Comparison of ENCODE assay signal across 24 cellular contexts in the genomic region with DNA sequence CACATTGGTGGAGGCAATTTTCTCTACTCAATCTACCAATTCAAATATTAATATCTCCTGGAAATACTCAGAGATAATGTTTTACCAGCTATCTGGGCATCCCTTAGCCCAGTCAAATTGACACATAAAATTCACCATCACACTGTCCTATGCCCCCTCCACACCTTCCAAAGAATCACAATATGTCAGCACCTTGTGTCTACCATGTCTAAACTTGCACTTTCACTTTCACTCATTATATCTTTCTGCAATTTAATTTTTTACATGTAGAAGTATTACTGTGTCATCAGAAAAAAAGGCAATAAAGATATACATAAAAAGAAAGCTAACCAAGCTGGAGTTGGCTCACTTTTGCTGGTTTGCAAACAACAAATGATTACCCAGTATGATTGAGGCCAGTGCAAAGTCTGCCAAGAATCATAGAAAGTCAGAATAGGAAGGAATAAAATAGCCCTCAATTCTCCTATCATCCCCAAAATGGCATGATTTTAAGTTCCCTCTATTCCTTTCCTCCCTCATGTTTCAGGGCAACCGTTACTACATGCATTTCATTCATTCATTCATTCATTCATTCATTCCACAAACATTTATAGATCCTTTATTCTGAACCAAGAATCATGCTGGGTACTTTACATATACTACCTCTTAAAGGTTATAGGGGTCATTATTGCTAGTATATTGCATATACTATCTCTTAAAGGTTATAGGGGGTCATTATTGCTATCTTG. TPM values are rescaled to one million over a fixed set of nuclear protein-coding genes. Genes with fewer than 3 reads are reported as not detected.
A peak's percentile ranks its signal among the peaks of the same experiment; 100 is the strongest.
DNase-seq lines count a peak whose midpoint lies in the region; ATAC-seq, FAIRE-seq and TF ChIP-seq lines count a peak whose summit lies in the region.
"Had no signal": no experiment of that assay in that cellular context is flagged by ENCODE, and none has a peak within 500 bp of the region (broad histone marks: within the 10 kb centered on the region; RNA-seq: fewer than 3 reads in every experiment).

No MANE protein-coding gene starts in this region.

- TF ChIP-seq POLR2A in K562 (conservative IDR thresholded peaks at IDR 0.05): no peak

- no peaks in the 10 kb centered on the region for H3K9me3 Mint-ChIP-seq in activated CD8-positive, alpha-beta T cell treated with anti-CD3 and anti-CD28 coated beads for 36 hours
- no peaks in the 10 kb centered on the region for H3K9me3 Mint-ChIP-seq in activated CD8-positive, alpha-beta T cell treated with anti-CD3 and anti-CD28 coated beads, Interleukin-2, amount 10 ng/mL, durations not matched to agents 7 days and 5 days (ENCODE audit: insufficient read depth)
- H3K9me3 Mint-ChIP-seq in osteocyte (ENCODE audit: unreplicated experiment): no peaks in the 10 kb centered on the region
- peaks cover 0 to 2% of the 10 kb centered on the region in 2 donors for H3K9me3 Mint-ChIP-seq in stimulated activated naive B cell treated with anti-CD40 and anti-IgM and Interleukin-4, amounts not matched to agents 10 μg/mL and 1 μg/mL and 100 μg/mL, for 72 hours
- H3K9me3 Mint-ChIP-seq: CD8-positive, alpha-beta memory T cell; HFFc6 had no signal

- H2AFZ ChIP-seq in DND-41 (ENCODE audit: low read depth, low read length) (no peak overlapping the region), K562 (ENCODE audit: low read depth, low read length) (no peak overlapping the region; the same call in 1 of the 2 replicates)

- H3K9ac ChIP-seq in DND-41 (ENCODE audit: low read depth, low read length) (no peak overlapping the region), K562 (ENCODE audit: insufficient read depth in 1 of 2, low read depth in 2 of 2, low read length in 2 of 2) (no peak overlapping the region)
- H3K9ac ChIP-seq: SK-N-SH had no signal

- BruUV-seq in K562 (replicated peaks; lab: Mats Ljungman, UMichigan): no TSS peak

- H3K27me3 ChIP-seq in DND-41 (ENCODE audit: insufficient read depth, low read length, poor library complexity) (peaks cover 43% of the 10 kb centered on the region), K562 (ENCODE audit: control insufficient read depth in 2 of 2, insufficient read depth in 2 of 2, low read length in 2 of 2) (no peaks in the 10 kb centered on the region)

- no peak for TF ChIP-seq RAD21 in K562 (CRISPR knock-in tag; conservative IDR thresholded peaks at IDR 0.05 in 1 of 2, IDR thresholded peaks at IDR 0.05 in 1 of 2)

- peaks cover 18% of the 10 kb centered on the region for H3K4me1 ChIP-seq in DND-41 (ENCODE audit: insufficient read depth, low read length)
- peaks cover 13 to 23% of the 10 kb centered on the region in 2 experiments; a peak in 4 of 5 replicates for H3K4me1 ChIP-seq in K562 (replicated peaks in 1 of 2; ENCODE audit: control insufficient read depth in 2 of 2, insufficient read depth in 2 of 2, low read length in 2 of 2)

- ATAC-seq in activated CD8-positive, alpha-beta T cell treated with anti-CD3 and anti-CD28 coated beads for 36 hours: peak; percentile 41
- ATAC-seq in activated CD8-positive, alpha-beta T cell treated with anti-CD3 and anti-CD28 coated beads, Interleukin-2, amount 10 ng/mL, durations not matched to agents 7 days and 5 days: no peak
- ATAC-seq in DND-41 (ENCODE audit: insufficient read depth, low read depth) (no peak), K562 (no peak), HG02852 (IDR thresholded peaks at IDR 0.05; ENCODE audit: unreplicated experiment) (no peak)
- ATAC-seq in stimulated activated naive B cell treated with anti-CD40 and anti-IgM and Interleukin-4, amounts not matched to agents 10 μg/mL and 1 μg/mL and 100 μg/mL, for 72 hours (replicated peaks): no peak
- ATAC-seq: PC-3 had no signal

- H3K9me3 ChIP-seq in DND-41 (ENCODE audit: insufficient read depth, low read length, severe bottlenecking) (no peaks in the 10 kb centered on the region), K562 (replicated peaks; ENCODE audit: control insufficient read depth, insufficient read depth, low read depth, low read length) (no peaks in the 10 kb centered on the region)
- H3K9me3 ChIP-seq: SK-N-SH had no signal

- in situ Hi-C loops in K562 (cut with MboI): no loop called here

- H3K9me1 ChIP-seq in K562 (ENCODE audit: control insufficient read depth, insufficient read depth, low read length): no peaks in the 10 kb centered on the region

- H3K79me2 ChIP-seq in DND-41 (ENCODE audit: insufficient read depth, low read length) (no peaks in the 10 kb centered on the region), K562 (ENCODE audit: control insufficient read depth, insufficient read depth, low read length) (no peaks in the 10 kb centered on the region)

- H3K27ac ChIP-seq in DND-41 (ENCODE audit: low read length) (no peak overlapping the region), K562 (ENCODE audit: extremely low read depth, low read depth, low read length) (no peak overlapping the region)

- no peak overlapping the region for H3K4me3 ChIP-seq in DND-41 (ENCODE audit: low read depth in 1 of 2, low read length in 2 of 2)
- H3K4me3 ChIP-seq in K562: no peak overlapping the region

- intact Hi-C loops in activated CD8-positive, alpha-beta T cell treated with anti-CD3 and anti-CD28 coated beads for 36 hours (cut with micrococcal nuclease): no loop called here
- intact Hi-C loops in K562 (cut with micrococcal nuclease): no loop called here

- POLR2A ChIA-PET in activated CD8-positive, alpha-beta T cell treated with anti-CD3 and anti-CD28 coated beads for 36 hours (lab: Charles Lee): interaction anchor here (1.4 to 2.1 kb wide), 4 partner anchors 58 to 75 kb away, joined by 3 to 7 read pairs (median 4); no protein-coding TSS in a partner anchor
- POLR2A ChIA-PET in activated CD8-positive, alpha-beta T cell treated with anti-CD3 and anti-CD28 coated beads, Interleukin-2, amount 10 ng/mL, durations not matched to agents 7 days and 5 days (lab: Charles Lee): no interaction called here
- POLR2A ChIA-PET in K562 (lab: Yijun Ruan, JAX): interaction anchor here (0.7 to 1.8 kb wide), 4 partner anchors 10 to 72 kb away, joined by 3 to 6 read pairs (median 3); no protein-coding TSS in a partner anchor

- no peak for FAIRE-seq in K562 (lab: Jason Lieb, UNC)
- FAIRE-seq in GM19239 (lab: Jason Lieb, UNC): no peak
- FAIRE-seq: A204.1 had no signal

- peaks cover 21% of the 10 kb centered on the region for H3K4me1 Mint-ChIP-seq in activated CD8-positive, alpha-beta T cell treated with anti-CD3 and anti-CD28 coated beads for 36 hours (ENCODE audit: low read depth)
- peaks cover 26% of the 10 kb centered on the region for H3K4me1 Mint-ChIP-seq in activated CD8-positive, alpha-beta T cell treated with anti-CD3 and anti-CD28 coated beads, Interleukin-2, amount 10 ng/mL, durations not matched to agents 7 days and 5 days (ENCODE audit: low read depth)
- H3K4me1 Mint-ChIP-seq in osteocyte (ENCODE audit: unreplicated experiment): peaks cover 39% of the 10 kb centered on the region
- H3K4me1 Mint-ChIP-seq in stimulated activated naive B cell treated with anti-CD40 and anti-IgM and Interleukin-4, amounts not matched to agents 10 μg/mL and 1 μg/mL and 100 μg/mL, for 72 hours: peaks cover 17 to 41% of the 10 kb centered on the region in 2 donors

- no peaks in the 10 kb centered on the region for H3K36me3 ChIP-seq in DND-41 (ENCODE audit: insufficient read depth, low read length)
- H3K36me3 ChIP-seq in K562 (ENCODE audit: control insufficient read depth, insufficient read depth, low read length): no peaks in the 10 kb centered on the region

- no peak for TF ChIP-seq CTCF in activated CD8-positive, alpha-beta T cell treated with anti-CD3 and anti-CD28 coated beads for 36 hours (IDR thresholded peaks at IDR 0.05)
- TF ChIP-seq CTCF in DND-41 (IDR thresholded peaks at IDR 0.05; ENCODE audit: borderline replicate concordance, extremely low read depth, low read length, poor library complexity, severe bottlenecking) (no peak), K562 (IDR thresholded peaks at IDR 0.05 in 2 of 3, conservative IDR thresholded peaks at IDR 0.05 in 1 of 3; ENCODE audit: insufficient read depth in 2 of 3, low read depth in 1 of 3, low read length in 3 of 3) (no peak), osteocyte (IDR thresholded peaks at IDR 0.05) (no peak)

- no peak overlapping the region for H3K4me3 Mint-ChIP-seq in activated CD8-positive, alpha-beta T cell treated with anti-CD3 and anti-CD28 coated beads for 36 hours
- H3K4me3 Mint-ChIP-seq in activated CD8-positive, alpha-beta T cell treated with anti-CD3 and anti-CD28 coated beads, Interleukin-2, amount 10 ng/mL, durations not matched to agents 7 days and 5 days: no peak overlapping the region
- H3K4me3 Mint-ChIP-seq in osteocyte (ENCODE audit: unreplicated experiment): no peak overlapping the region
- H3K4me3 Mint-ChIP-seq in stimulated activated naive B cell treated with anti-CD40 and anti-IgM and Interleukin-4, amounts not matched to agents 10 μg/mL and 1 μg/mL and 100 μg/mL, for 72 hours: no peak overlapping the region
- H3K4me3 Mint-ChIP-seq: HFFc6 had no signal

- no peak overlapping the region for H3K27ac Mint-ChIP-seq in activated CD8-positive, alpha-beta T cell treated with anti-CD3 and anti-CD28 coated beads for 36 hours
- no peak overlapping the region for H3K27ac Mint-ChIP-seq in activated CD8-positive, alpha-beta T cell treated with anti-CD3 and anti-CD28 coated beads, Interleukin-2, amount 10 ng/mL, durations not matched to agents 7 days and 5 days
- H3K27ac Mint-ChIP-seq in osteocyte (ENCODE audit: unreplicated experiment): peak overlapping the region; percentile 5
- no peak overlapping the region for H3K27ac Mint-ChIP-seq in stimulated activated naive B cell treated with anti-CD40 and anti-IgM and Interleukin-4, amounts not matched to agents 10 μg/mL and 1 μg/mL and 100 μg/mL, for 72 hours
- H3K27ac Mint-ChIP-seq: HFFc6 had no signal

- TF ChIP-seq EP300 in K562 (IDR thresholded peaks at IDR 0.05; ENCODE audit: low read length): no peak

- H3K36me3 Mint-ChIP-seq in activated CD8-positive, alpha-beta T cell treated with anti-CD3 and anti-CD28 coated beads for 36 hours (ENCODE audit: low read depth): no peaks in the 10 kb centered on the region
- H3K36me3 Mint-ChIP-seq in activated CD8-positive, alpha-beta T cell treated with anti-CD3 and anti-CD28 coated beads, Interleukin-2, amount 10 ng/mL, durations not matched to agents 7 days and 5 days (ENCODE audit: low read depth): no peaks in the 10 kb centered on the region
- no peaks in the 10 kb centered on the region for H3K36me3 Mint-ChIP-seq in osteocyte (ENCODE audit: unreplicated experiment)
- H3K36me3 Mint-ChIP-seq in stimulated activated naive B cell treated with anti-CD40 and anti-IgM and Interleukin-4, amounts not matched to agents 10 μg/mL and 1 μg/mL and 100 μg/mL, for 72 hours: no peaks in the 10 kb centered on the region
- H3K36me3 Mint-ChIP-seq: CD8-positive, alpha-beta memory T cell had no signal

- no peak for DNase-seq in activated CD8-positive, alpha-beta T cell treated with anti-CD3 and anti-CD28 coated beads for 36 hours
- no peak for DNase-seq in activated CD8-positive, alpha-beta T cell treated with anti-CD3 and anti-CD28 coated beads, Interleukin-2, amount 10 ng/mL, durations not matched to agents 7 days and 5 days
- no peak for DNase-seq in DND-41
- DNase-seq in K562 (ENCODE audit: extremely low read depth in 1 of 4, low spot score in 3 of 4): no peak
- DNase-seq in osteocyte (ENCODE audit: extremely low spot score, unreplicated experiment): no peak
- DNase-seq in stimulated activated naive B cell treated with anti-CD40 and anti-IgM and Interleukin-4, amounts not matched to agents 10 μg/mL and 1 μg/mL and 100 μg/mL, for 72 hours: no peak
- no peak for DNase-seq in GM19239 (ENCODE audit: insufficient read length, low spot score)
- DNase-seq: C1 segment of cervical spinal cord; CD8-positive, alpha-beta memory T cell; HFFc6; IMR-90; Kasumi-1; NCI-H1105 treated with DMSO at 0.1 percent for 48 hours; NCI-H1694 treated with DMSO at 0.1 percent for 48 hours; NCI-H2227 treated with DMSO at 0.1 percent for 48 hours; NCI-H524; NCI-H82; PC-3; RPMI8226; SHP77 treated with DMSO at 0.1 percent for 48 hours; SK-N-SH had no signal

- 0 out of 2 replicates have a peak, but pooled peaks cover 7% of the 10 kb centered on the region for H4K20me1 ChIP-seq in DND-41 (ENCODE audit: insufficient read depth, low read length)
- no peaks in the 10 kb centered on the region for H4K20me1 ChIP-seq in K562 (replicated peaks; ENCODE audit: control insufficient read depth, insufficient read depth, low read length)

- 0% methylated on average over 1 of the region's 1 CpG for WGBS in K562 (ENCODE audit: insufficient coverage, low coverage, missing lambda C conversion rate)

- peaks cover 22% of the 10 kb centered on the region for H3K27me3 Mint-ChIP-seq in activated CD8-positive, alpha-beta T cell treated with anti-CD3 and anti-CD28 coated beads for 36 hours
- H3K27me3 Mint-ChIP-seq in activated CD8-positive, alpha-beta T cell treated with anti-CD3 and anti-CD28 coated beads, Interleukin-2, amount 10 ng/mL, durations not matched to agents 7 days and 5 days (ENCODE audit: low read depth): peaks cover 25% of the 10 kb centered on the region
- no peaks in the 10 kb centered on the region for H3K27me3 Mint-ChIP-seq in osteocyte (ENCODE audit: unreplicated experiment)
- no peaks in the 10 kb centered on the region for H3K27me3 Mint-ChIP-seq in stimulated activated naive B cell treated with anti-CD40 and anti-IgM and Interleukin-4, amounts not matched to agents 10 μg/mL and 1 μg/mL and 100 μg/mL, for 72 hours

- CTCF ChIA-PET in activated CD8-positive, alpha-beta T cell treated with anti-CD3 and anti-CD28 coated beads for 36 hours (lab: Charles Lee): interaction anchor here (8.8 to 15.7 kb wide), 2 partner anchors 9 to 77 kb away, joined by 93 to 748 read pairs; no protein-coding TSS in a partner anchor
- CTCF ChIA-PET in activated CD8-positive, alpha-beta T cell treated with anti-CD3 and anti-CD28 coated beads, Interleukin-2, amount 10 ng/mL, durations not matched to agents 7 days and 5 days (lab: Charles Lee): interaction anchor here (0.9 to 5.0 kb wide), 4 partner anchors 9 to 75 kb away, joined by 3 to 38 read pairs (median 22); no protein-coding TSS in a partner anchor
- CTCF ChIA-PET in K562 (lab: Yijun Ruan, JAX; ENCODE audit: low intra/inter-chr PET ratio): no interaction called here

- H3K4me2 ChIP-seq in DND-41 (ENCODE audit: insufficient read depth, low read length) (peak overlapping the region; percentile 21; the same call in 1 of the 2 replicates), K562 (ENCODE audit: insufficient read depth, low read length) (no peak overlapping the region)
- H3K4me2 ChIP-seq: SK-N-SH had no signal

RNA-seq across cellular contexts. Expression of gene LUZP1, which starts 5.9 kb away (rescaled TPM):
- total RNA-seq in activated CD8-positive, alpha-beta T cell treated with anti-CD3 and anti-CD28 coated beads for 36 hours: 10 to 100 TPM; 14.9 to 16.0 TPM
- 10 to 100 TPM; 15.2 to 16.0 TPM for total RNA-seq in activated CD8-positive, alpha-beta T cell treated with anti-CD3 and anti-CD28 coated beads, Interleukin-2, amount 10 ng/mL, durations not matched to agents 7 days and 5 days
- 14.5 and 31.1 TPM in 2 replicates for total RNA-seq in K562 (2011; cell fraction: chromatin; rRNA removed; ENCODE audit: low replicate concordance)
- 11.2 and 11.6 TPM in 2 replicates for total RNA-seq in K562 (2011; cell fraction: nucleolus; rRNA removed)
- 13.5 and 13.8 TPM in 2 replicates for total RNA-seq in K562 (2011; cell fraction: nucleoplasm; rRNA removed)
- total RNA-seq in K562 (2014; rRNA removed): 10.2 and 12.4 TPM in 2 replicates
- total RNA-seq in K562 (2014; rRNA removed; fragmentation: Illumina TruSeq; extraction: Trizol): 12.6 and 14.2 TPM in 2 replicates
- 13.8 and 15.3 TPM in 2 replicates for total RNA-seq in K562 (2015; rRNA removed; fragmentation: Illumina TruSeq; extraction: Trizol)
- 16.9 and 19.1 TPM in 2 replicates for total RNA-seq in K562 (2021)
- polyA plus RNA-seq in K562 (2011; rRNA removed): 10.0 and 11.2 TPM in 2 replicates
- polyA plus RNA-seq in K562 (2011; cell fraction: cytosol; rRNA removed): 6.0 and 7.6 TPM in 2 replicates
- polyA plus RNA-seq in K562 (2011; cell fraction: nucleus; rRNA removed): 14.3 and 16.7 TPM in 2 replicates
- polyA plus RNA-seq in K562 (2012): 8.4 and 9.6 TPM in 2 replicates
- 14.2 and 14.7 TPM in 2 replicates for polyA plus RNA-seq in K562 (2014; fragmentation: Illumina TruSeq; extraction: Trizol)
- polyA plus RNA-seq in K562 (2014; fragmentation: Nextera tagmentation; extraction: Ambion mirVana): 10 to 100 TPM in 1 of 2 experiments, 1 to 10 TPM in 1; 6.5 to 11.8 TPM
- 6.8 and 7.7 TPM in 2 replicates for polyA plus RNA-seq in K562 (2014; rRNA removed)
- 20.6 and 21.8 TPM in 2 replicates for polyA minus RNA-seq in K562 (2011; rRNA and poly(A)+ RNA removed)
- 11.2 and 12.9 TPM in 2 replicates for polyA minus RNA-seq in K562 (2011; cell fraction: cytosol; rRNA and poly(A)+ RNA removed)
- polyA minus RNA-seq in K562 (2011; cell fraction: nucleus; rRNA and poly(A)+ RNA removed): 9.4 and 17.5 TPM in 2 replicates
- total RNA-seq in osteocyte: 47.4 and 47.6 TPM in 2 replicates

RNA-seq across cellular contexts. Expression of gene HTR1D, which starts 42.8 kb away (rescaled TPM):
- not detected for total RNA-seq in activated CD8-positive, alpha-beta T cell treated with anti-CD3 and anti-CD28 coated beads for 36 hours
- total RNA-seq in activated CD8-positive, alpha-beta T cell treated with anti-CD3 and anti-CD28 coated beads, Interleukin-2, amount 10 ng/mL, durations not matched to agents 7 days and 5 days: not detected
- total RNA-seq in K562 (2011; cell fraction: chromatin; rRNA removed; ENCODE audit: low replicate concordance): 0.25 TPM in 1 of 2 replicates, not detected in the other
- total RNA-seq in K562 (2011; cell fraction: nucleolus; rRNA removed): 0.17 TPM in 1 of 2 replicates, not detected in the other
- total RNA-seq in K562 (2011; cell fraction: nucleoplasm; rRNA removed): 0.22 and 0.23 TPM in 2 replicates
- not detected in 2 replicates for total RNA-seq in K562 (2014; rRNA removed)
- total RNA-seq in K562 (2014; rRNA removed; fragmentation: Illumina TruSeq; extraction: Trizol): not detected in 2 replicates
- total RNA-seq in K562 (2015; rRNA removed; fragmentation: Illumina TruSeq; extraction: Trizol): not detected in 2 replicates
- total RNA-seq in K562 (2021): 0.04 TPM in 1 of 2 replicates, not detected in the other
- polyA plus RNA-seq in K562 (2011; rRNA removed): 0.04 and 0.08 TPM in 2 replicates
- 0.04 and 0.13 TPM in 2 replicates for polyA plus RNA-seq in K562 (2011; cell fraction: cytosol; rRNA removed)
- 0.07 and 0.11 TPM in 2 replicates for polyA plus RNA-seq in K562 (2011; cell fraction: nucleus; rRNA removed)
- polyA plus RNA-seq in K562 (2012): 0.03 and 0.07 TPM in 2 replicates
- polyA plus RNA-seq in K562 (2014; fragmentation: Illumina TruSeq; extraction: Trizol): 0.09 TPM in 1 of 2 replicates, not detected in the other
- under 1 TPM in 1 of 2 experiments, not detected in 1; 0.03 TPM for polyA plus RNA-seq in K562 (2014; fragmentation: Nextera tagmentation; extraction: Ambion mirVana)
- polyA plus RNA-seq in K562 (2014; rRNA removed): 0.08 and 0.09 TPM in 2 replicates
- polyA minus RNA-seq in K562 (2011; rRNA and poly(A)+ RNA removed): not detected in 2 replicates
- polyA minus RNA-seq in K562 (2011; cell fraction: cytosol; rRNA and poly(A)+ RNA removed): not detected in 2 replicates
- polyA minus RNA-seq in K562 (2011; cell fraction: nucleus; rRNA and poly(A)+ RNA removed): 0.22 TPM in 1 of 2 replicates, not detected in the other
- 1.2 and 1.6 TPM in 2 replicates for total RNA-seq in osteocyte
- total RNA-seq: CD8-positive, alpha-beta memory T cell; H4 had no signal
- polyA plus RNA-seq: CD8-positive, alpha-beta memory T cell had no signal
